ENCODE assay signal across 8 cellular contexts in genomic region chr14:75981426-75981825, GRCh38. TPM values are rescaled to one million over a fixed set of nuclear protein-coding genes. Genes with fewer than 3 reads are reported as not detected.
DNase-seq lines count a peak whose midpoint lies in the region; ATAC-seq and TF ChIP-seq lines count a peak whose summit lies in the region.

No MANE protein-coding gene starts in this region.

- DNase-seq in NB4 (ENCODE audit: low read depth) (no peak), left ventricle myocardium superior (peak; percentile 42), gastrocnemius medialis (no peak), NCI-H1048 (lab: John Stamatoyannopoulos, UW) (no peak), glomerular visceral epithelial cell (ENCODE audit: extremely low spot score) (no peak)

- peaks cover 58% of the 10 kb centered on the region for H3K4me1 ChIP-seq in DOHH2 (ENCODE audit: control insufficient read depth, low read length)
- H3K4me1 ChIP-seq in gastrocnemius medialis = peaks cover 49 to 54% of the 10 kb centered on the region in 2 donors

- H3K36me3 Mint-ChIP-seq in activated T-helper 17 cell treated with anti-CD3 and anti-CD28 coated beads, Interleukin-2, amount 50 U/mL, for 72 hours (ENCODE audit: low read depth) = no peaks in the 10 kb centered on the region

- peak overlapping the region; percentile 84 for H3K4me3 ChIP-seq in DOHH2 (ENCODE audit: low read length)
- H3K4me3 ChIP-seq in NB4 (ENCODE audit: low read depth, low read length) = peak overlapping the region; percentile 46
- peak overlapping the region; percentile 62 to 94 (median 74) for H3K4me3 ChIP-seq in gastrocnemius medialis

- H3K27ac Mint-ChIP-seq in activated T-helper 17 cell treated with anti-CD3 and anti-CD28 coated beads, Interleukin-2, amount 50 U/mL, for 72 hours = peak overlapping the region; percentile 91

- peak overlapping the region; percentile 98 for H3K4me2 ChIP-seq in DOHH2 (ENCODE audit: low read length)

- H3K36me3 ChIP-seq in DOHH2 (ENCODE audit: control insufficient read depth, low read length) = no peaks in the 10 kb centered on the region
- H3K36me3 ChIP-seq in gastrocnemius medialis = no peaks in the 10 kb centered on the region

- TF ChIP-seq POLR2A in NB4 (IDR thresholded peaks at IDR 0.05; ENCODE audit: extremely low read depth, insufficient read length) (no peak), gastrocnemius medialis (IDR thresholded peaks at IDR 0.05) (no peak)

- peaks cover 2% of the 10 kb centered on the region; the same call in 1 of the 2 replicates for H3F3A ChIP-seq in DOHH2 (ENCODE audit: control insufficient read depth, insufficient read depth)

- TF ChIP-seq CTCF in DOHH2 (IDR thresholded peaks at IDR 0.05; ENCODE audit: low read depth, low read length, poor library complexity, severe bottlenecking) = no peak
- TF ChIP-seq CTCF in NB4 (IDR thresholded peaks at IDR 0.05; ENCODE audit: low read depth, low read length) = no peak
- TF ChIP-seq CTCF in gastrocnemius medialis (IDR thresholded peaks at IDR 0.05 in 4 of 5, conservative IDR thresholded peaks at IDR 0.05 in 1 of 5) = no peak

- no peaks in the 10 kb centered on the region for H3K9me2 ChIP-seq in DOHH2 (replicated peaks; ENCODE audit: control insufficient read depth, low read length)

- no peaks in the 10 kb centered on the region for H3K79me2 ChIP-seq in DOHH2 (ENCODE audit: control insufficient read depth, low read length)

- H3K9me3 ChIP-seq in DOHH2 (ENCODE audit: control insufficient read depth, insufficient read depth, low read length) = no peaks in the 10 kb centered on the region
- no peaks in the 10 kb centered on the region for H3K9me3 ChIP-seq in gastrocnemius medialis

- H3K27ac ChIP-seq in DOHH2 (ENCODE audit: low read depth, low read length) (no peak overlapping the region), gastrocnemius medialis (peak overlapping the region; percentile 89 to 97 (median 94))

- H4K20me1 ChIP-seq in DOHH2 (ENCODE audit: control insufficient read depth, insufficient read depth, low read depth, low read length) = 0 out of 2 replicates have a peak, but pooled peaks cover 6% of the 10 kb centered on the region

- H3K27me3 ChIP-seq in DOHH2 (ENCODE audit: control insufficient read depth, low read length) = peaks cover 36% of the 10 kb centered on the region
- no peaks in the 10 kb centered on the region for H3K27me3 ChIP-seq in gastrocnemius medialis

- no peaks in the 10 kb centered on the region for H3K9me3 Mint-ChIP-seq in activated T-helper 17 cell treated with anti-CD3 and anti-CD28 coated beads, Interleukin-2, amount 50 U/mL, for 72 hours

- ATAC-seq in GM21367 (IDR thresholded peaks at IDR 0.05; ENCODE audit: unreplicated experiment) (peak; percentile 27), left ventricle myocardium superior (peak; percentile 1), gastrocnemius medialis (peak; percentile 9 to 10)
- peak; percentile 42 for ATAC-seq in activated T-helper 17 cell treated with anti-CD3 and anti-CD28 coated beads, Interleukin-2, amount 50 U/mL, for 72 hours (replicated peaks)

- no peaks in the 10 kb centered on the region for H3K27me3 Mint-ChIP-seq in activated T-helper 17 cell treated with anti-CD3 and anti-CD28 coated beads, Interleukin-2, amount 50 U/mL, for 72 hours

- peaks cover 26% of the 10 kb centered on the region for H3K4me1 Mint-ChIP-seq in activated T-helper 17 cell treated with anti-CD3 and anti-CD28 coated beads, Interleukin-2, amount 50 U/mL, for 72 hours

- in situ Hi-C loops in gastrocnemius medialis (cut with MboI; ENCODE audit: low sequenced_read_pairs in 4 of 4) = loop anchor here in 3 of 4 donors (5.0 to 10.0 kb wide), 4 partner anchors 69 to 269 kb away; no protein-coding TSS in a partner anchor

- peak overlapping the region; percentile 95 for H3K4me3 Mint-ChIP-seq in activated T-helper 17 cell treated with anti-CD3 and anti-CD28 coated beads, Interleukin-2, amount 50 U/mL, for 72 hours

- intact Hi-C loops in left ventricle myocardium superior (cut with micrococcal nuclease) = loop anchor here (5.0 kb wide), 1 partner anchor 274 kb away; no protein-coding TSS in a partner anchor
- intact Hi-C loops in gastrocnemius medialis (cut with DNase I; ENCODE audit: low total_unique reads) = loop anchor here (5.0 to 10.0 kb wide), 3 partner anchors 319 to 1097 kb away; partner anchors contain the start of genes DLST, ERG28, FLVCR2 and TTLL5

RNA-seq across cellular contexts. Expression of gene TGFB3, which starts 0.4 kb away (rescaled TPM):
- 1 to 10 TPM; 2.0 to 2.2 TPM for total RNA-seq in activated T-helper 17 cell treated with anti-CD3 and anti-CD28 coated beads, Interleukin-2, amount 50 U/mL, for 72 hours
- 22.8 TPM for total RNA-seq in left ventricle myocardium superior
- total RNA-seq in gastrocnemius medialis = 100 to 1,000 TPM in 1 of 4 donors, 10 to 100 TPM in 3; 28.3 to 102 (median 60.8) TPM

RNA-seq across cellular contexts. Expression of gene IFT43, which starts 4.1 kb away (rescaled TPM):
- total RNA-seq in activated T-helper 17 cell treated with anti-CD3 and anti-CD28 coated beads, Interleukin-2, amount 50 U/mL, for 72 hours = 1 to 10 TPM; 5.7 to 7.2 TPM
- 29.1 TPM for total RNA-seq in left ventricle myocardium superior
- 10 to 100 TPM in 3 of 4 donors, 1 to 10 TPM in 1; 8.7 to 18.1 (median 14.2) TPM for total RNA-seq in gastrocnemius medialis
